1 cellular context compared by ENCODE assay signal in genomic region chr13:33676700-33677048, GRCh38.
TF ChIP-seq lines count a peak whose summit lies in the region.

No MANE protein-coding gene starts in this region.

TF ChIP-seq in HepG2, 621 proteins besides CTCF, POLR2A, EP300 and RAD21 (continued from another document and continues in another):
- TF ChIP-seq, protein P1, sequence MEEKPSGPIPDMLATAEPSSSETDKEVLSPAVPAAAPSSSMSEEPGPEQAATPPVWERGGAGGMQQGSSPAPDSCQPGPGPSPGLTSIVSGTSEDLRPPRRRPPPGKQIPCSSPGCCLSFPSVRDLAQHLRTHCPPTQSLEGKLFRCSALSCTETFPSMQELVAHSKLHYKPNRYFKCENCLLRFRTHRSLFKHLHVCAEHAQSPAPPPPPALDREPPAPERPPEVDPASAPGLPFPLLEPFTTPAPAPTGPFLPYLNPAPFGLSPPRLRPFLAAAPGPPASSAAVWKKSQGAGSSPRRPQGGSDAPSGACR (CRISPR knock-in tag; IDR thresholded peaks at IDR 0.05) = no peak
- TF ChIP-seq ESRRA (CRISPR knock-in tag; IDR thresholded peaks at IDR 0.05; ENCODE audit: low read depth) (no peak), RAD51 (IDR thresholded peaks at IDR 0.05; ENCODE audit: borderline replicate concordance) (no peak), RNF2 (conservative IDR thresholded peaks at IDR 0.05; ENCODE audit: low read depth) (no peak), IKZF1 (IDR thresholded peaks at IDR 0.05) (no peak), MBD4 (IDR thresholded peaks at IDR 0.05; ENCODE audit: borderline replicate concordance, low read length) (no peak), HNRNPUL1 (IDR thresholded peaks at IDR 0.05; ENCODE audit: low read depth, low read length) (no peak), ETV5 (CRISPR knock-in tag; IDR thresholded peaks at IDR 0.05; ENCODE audit: borderline replicate concordance) (no peak; the same call in 1 of the 2 replicates), SOX5 (CRISPR knock-in tag; IDR thresholded peaks at IDR 0.05; ENCODE audit: borderline replicate concordance) (peak; percentile 81; the same call in 1 of the 2 replicates), TEAD2 (CRISPR knock-in tag; IDR thresholded peaks at IDR 0.05) (no peak), ZNF790 (CRISPR knock-in tag; IDR thresholded peaks at IDR 0.05; ENCODE audit: borderline replicate concordance) (no peak), SCMH1 (CRISPR knock-in tag; IDR thresholded peaks at IDR 0.05; ENCODE audit: borderline replicate concordance) (no peak), NR3C1 (CRISPR knock-in tag; IDR thresholded peaks at IDR 0.05) (no peak), SRSF4 (IDR thresholded peaks at IDR 0.05; ENCODE audit: low read depth, low read length, poor library complexity, severe bottlenecking) (no peak), AKAP8 (CRISPR knock-in tag; IDR thresholded peaks at IDR 0.05) (no peak), ZNF446 (CRISPR knock-in tag; IDR thresholded peaks at IDR 0.05) (no peak), SAP130 (CRISPR knock-in tag; IDR thresholded peaks at IDR 0.05; ENCODE audit: low read depth) (peak; percentile 93), TBX3 (IDR thresholded peaks at IDR 0.05; ENCODE audit: borderline replicate concordance) (peak; percentile 73; the same call in 1 of the 2 replicates), MXD4 (CRISPR knock-in tag; IDR thresholded peaks at IDR 0.05) (0 out of 2 replicates have a peak, but pooled peaks have one; percentile 16), HNF1A (IDR thresholded peaks at IDR 0.05; ENCODE audit: low read depth) (no peak), HNF1A (CRISPR knock-in tag; IDR thresholded peaks at IDR 0.05; ENCODE audit: borderline replicate concordance) (no peak; the same call in 1 of the 2 replicates), CHCHD3 (CRISPR knock-in tag; IDR thresholded peaks at IDR 0.05) (no peak), NRL (CRISPR knock-in tag; IDR thresholded peaks at IDR 0.05; ENCODE audit: borderline replicate concordance) (no peak), ELF3 (CRISPR knock-in tag; IDR thresholded peaks at IDR 0.05) (peak; percentile 66), ZNF431 (CRISPR knock-in tag; IDR thresholded peaks at IDR 0.05; ENCODE audit: borderline replicate concordance, low read depth) (no peak), NR2F6 (IDR thresholded peaks at IDR 0.05) (no peak), NR2F6 (CRISPR knock-in tag; IDR thresholded peaks at IDR 0.05) (no peak)
- TF ChIP-seq, protein P2, sequence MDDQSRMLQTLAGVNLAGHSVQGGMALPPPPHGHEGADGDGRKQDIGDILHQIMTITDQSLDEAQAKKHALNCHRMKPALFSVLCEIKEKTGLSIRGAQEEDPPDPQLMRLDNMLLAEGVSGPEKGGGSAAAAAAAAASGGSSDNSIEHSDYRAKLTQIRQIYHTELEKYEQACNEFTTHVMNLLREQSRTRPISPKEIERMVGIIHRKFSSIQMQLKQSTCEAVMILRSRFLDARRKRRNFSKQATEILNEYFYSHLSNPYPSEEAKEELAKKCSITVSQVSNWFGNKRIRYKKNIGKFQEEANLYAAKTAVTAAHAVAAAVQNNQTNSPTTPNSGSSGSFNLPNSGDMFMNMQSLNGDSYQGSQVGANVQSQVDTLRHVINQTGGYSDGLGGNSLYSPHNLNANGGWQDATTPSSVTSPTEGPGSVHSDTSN (CRISPR knock-in tag; IDR thresholded peaks at IDR 0.05; ENCODE audit: borderline replicate concordance) = no peak
- TF ChIP-seq, protein P3, sequence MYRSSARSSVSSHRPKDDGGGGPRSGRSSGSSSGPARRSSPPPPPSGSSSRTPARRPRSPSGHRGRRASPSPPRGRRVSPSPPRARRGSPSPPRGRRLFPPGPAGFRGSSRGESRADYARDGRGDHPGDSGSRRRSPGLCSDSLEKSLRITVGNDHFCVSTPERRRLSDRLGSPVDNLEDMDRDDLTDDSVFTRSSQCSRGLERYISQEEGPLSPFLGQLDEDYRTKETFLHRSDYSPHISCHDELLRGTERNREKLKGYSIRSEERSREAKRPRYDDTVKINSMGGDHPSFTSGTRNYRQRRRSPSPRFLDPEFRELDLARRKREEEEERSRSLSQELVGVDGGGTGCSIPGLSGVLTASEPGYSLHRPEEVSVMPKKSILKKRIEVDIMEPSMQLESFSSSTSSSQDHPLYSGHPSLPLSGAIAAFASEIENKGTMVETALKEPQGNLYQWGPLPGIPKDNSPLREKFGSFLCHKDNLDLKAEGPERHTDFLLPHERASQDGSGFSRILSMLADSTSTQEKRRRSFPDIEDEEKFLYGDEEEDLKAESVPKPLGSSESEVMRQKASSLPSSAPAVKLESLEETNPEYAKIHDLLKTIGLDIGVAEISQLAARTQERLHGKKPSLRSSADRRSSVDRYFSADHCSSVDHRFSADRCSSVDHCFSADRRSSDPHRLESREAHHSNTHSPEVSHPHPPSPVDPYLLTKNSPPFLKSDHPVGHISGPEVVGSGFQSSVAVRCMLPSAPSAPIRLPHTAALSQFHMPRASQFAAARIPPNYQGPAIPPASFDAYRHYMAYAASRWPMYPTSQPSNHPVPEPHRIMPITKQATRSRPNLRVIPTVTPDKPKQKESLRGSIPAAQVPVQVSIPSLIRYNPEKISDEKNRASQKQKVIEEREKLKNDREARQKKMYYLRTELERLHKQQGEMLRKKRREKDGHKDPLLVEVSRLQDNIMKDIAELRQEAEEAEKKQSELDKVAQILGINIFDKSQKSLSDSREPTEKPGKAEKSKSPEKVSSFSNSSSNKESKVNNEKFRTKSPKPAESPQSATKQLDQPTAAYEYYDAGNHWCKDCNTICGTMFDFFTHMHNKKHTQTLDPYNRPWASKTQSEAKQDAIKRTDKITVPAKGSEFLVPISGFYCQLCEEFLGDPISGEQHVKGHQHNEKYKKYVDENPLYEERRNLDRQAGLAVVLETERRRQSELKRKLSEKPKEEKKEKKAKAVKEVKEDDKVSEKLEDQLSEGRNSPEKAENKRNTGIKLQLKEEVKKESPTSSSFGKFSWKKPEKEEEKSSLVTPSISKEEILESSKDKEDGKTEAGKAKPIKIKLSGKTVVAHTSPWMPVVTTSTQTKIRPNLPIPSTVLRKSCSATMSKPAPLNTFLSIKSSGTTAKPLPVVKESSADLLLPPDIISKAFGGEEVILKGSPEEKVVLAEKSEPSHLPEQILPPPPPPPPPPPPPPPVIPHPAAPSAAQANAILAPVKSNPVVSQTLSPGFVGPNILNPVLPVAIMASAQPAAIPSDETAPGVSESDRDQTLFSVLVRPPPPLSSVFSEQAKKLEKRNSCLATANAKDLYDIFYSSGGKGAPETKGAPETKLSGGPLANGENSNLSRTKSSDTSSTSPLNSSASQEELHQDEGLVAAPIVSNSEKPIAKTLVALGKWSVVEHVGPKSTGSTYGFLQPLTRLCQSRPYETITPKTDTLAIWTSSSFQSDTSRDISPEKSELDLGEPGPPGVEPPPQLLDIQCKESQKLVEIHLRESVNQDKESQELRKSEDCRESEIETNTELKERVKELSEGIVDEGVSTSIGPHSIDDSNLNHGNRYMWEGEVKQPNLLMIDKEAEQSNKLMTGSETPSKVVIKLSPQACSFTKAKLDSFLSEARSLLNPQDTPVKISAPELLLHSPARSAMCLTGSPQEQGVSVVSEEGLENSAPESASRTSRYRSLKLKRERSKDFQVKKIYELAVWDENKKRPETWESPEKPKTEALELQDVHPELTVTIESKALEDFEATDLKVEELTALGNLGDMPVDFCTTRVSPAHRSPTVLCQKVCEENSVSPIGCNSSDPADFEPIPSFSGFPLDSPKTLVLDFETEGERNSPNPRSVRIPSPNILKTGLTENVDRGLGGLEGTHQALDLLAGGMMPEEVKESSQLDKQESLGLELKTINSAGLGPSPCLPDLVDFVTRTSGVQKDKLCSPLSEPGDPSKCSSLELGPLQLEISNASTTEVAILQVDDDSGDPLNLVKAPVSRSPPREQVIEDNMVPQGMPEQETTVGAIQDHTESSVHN (CRISPR knock-in tag; IDR thresholded peaks at IDR 0.05) = no peak
- TF ChIP-seq, protein P4, sequence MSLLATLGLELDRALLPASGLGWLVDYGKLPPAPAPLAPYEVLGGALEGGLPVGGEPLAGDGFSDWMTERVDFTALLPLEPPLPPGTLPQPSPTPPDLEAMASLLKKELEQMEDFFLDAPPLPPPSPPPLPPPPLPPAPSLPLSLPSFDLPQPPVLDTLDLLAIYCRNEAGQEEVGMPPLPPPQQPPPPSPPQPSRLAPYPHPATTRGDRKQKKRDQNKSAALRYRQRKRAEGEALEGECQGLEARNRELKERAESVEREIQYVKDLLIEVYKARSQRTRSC (CRISPR knock-in tag; IDR thresholded peaks at IDR 0.05; ENCODE audit: low read depth) = no peak
- TF ChIP-seq, protein P5, sequence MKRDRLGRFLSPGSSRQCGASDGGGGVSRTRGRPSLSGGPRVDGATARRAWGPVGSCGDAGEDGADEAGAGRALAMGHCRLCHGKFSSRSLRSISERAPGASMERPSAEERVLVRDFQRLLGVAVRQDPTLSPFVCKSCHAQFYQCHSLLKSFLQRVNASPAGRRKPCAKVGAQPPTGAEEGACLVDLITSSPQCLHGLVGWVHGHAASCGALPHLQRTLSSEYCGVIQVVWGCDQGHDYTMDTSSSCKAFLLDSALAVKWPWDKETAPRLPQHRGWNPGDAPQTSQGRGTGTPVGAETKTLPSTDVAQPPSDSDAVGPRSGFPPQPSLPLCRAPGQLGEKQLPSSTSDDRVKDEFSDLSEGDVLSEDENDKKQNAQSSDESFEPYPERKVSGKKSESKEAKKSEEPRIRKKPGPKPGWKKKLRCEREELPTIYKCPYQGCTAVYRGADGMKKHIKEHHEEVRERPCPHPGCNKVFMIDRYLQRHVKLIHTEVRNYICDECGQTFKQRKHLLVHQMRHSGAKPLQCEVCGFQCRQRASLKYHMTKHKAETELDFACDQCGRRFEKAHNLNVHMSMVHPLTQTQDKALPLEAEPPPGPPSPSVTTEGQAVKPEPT (CRISPR knock-in tag; IDR thresholded peaks at IDR 0.05; ENCODE audit: low read depth) = no peak
- TF ChIP-seq, protein P6, sequence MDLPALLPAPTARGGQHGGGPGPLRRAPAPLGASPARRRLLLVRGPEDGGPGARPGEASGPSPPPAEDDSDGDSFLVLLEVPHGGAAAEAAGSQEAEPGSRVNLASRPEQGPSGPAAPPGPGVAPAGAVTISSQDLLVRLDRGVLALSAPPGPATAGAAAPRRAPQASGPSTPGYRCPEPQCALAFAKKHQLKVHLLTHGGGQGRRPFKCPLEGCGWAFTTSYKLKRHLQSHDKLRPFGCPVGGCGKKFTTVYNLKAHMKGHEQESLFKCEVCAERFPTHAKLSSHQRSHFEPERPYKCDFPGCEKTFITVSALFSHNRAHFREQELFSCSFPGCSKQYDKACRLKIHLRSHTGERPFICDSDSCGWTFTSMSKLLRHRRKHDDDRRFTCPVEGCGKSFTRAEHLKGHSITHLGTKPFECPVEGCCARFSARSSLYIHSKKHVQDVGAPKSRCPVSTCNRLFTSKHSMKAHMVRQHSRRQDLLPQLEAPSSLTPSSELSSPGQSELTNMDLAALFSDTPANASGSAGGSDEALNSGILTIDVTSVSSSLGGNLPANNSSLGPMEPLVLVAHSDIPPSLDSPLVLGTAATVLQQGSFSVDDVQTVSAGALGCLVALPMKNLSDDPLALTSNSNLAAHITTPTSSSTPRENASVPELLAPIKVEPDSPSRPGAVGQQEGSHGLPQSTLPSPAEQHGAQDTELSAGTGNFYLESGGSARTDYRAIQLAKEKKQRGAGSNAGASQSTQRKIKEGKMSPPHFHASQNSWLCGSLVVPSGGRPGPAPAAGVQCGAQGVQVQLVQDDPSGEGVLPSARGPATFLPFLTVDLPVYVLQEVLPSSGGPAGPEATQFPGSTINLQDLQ (CRISPR knock-in tag; IDR thresholded peaks at IDR 0.05) = no peak
- TF ChIP-seq, protein P7, sequence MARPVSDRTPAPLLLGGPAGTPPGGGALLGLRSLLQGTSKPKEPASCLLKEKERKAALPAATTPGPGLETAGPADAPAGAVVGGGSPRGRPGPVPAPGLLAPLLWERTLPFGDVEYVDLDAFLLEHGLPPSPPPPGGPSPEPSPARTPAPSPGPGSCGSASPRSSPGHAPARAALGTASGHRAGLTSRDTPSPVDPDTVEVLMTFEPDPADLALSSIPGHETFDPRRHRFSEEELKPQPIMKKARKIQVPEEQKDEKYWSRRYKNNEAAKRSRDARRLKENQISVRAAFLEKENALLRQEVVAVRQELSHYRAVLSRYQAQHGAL (CRISPR knock-in tag; IDR thresholded peaks at IDR 0.05; ENCODE audit: not compliant biosample characterization) = no peak
- TF ChIP-seq, protein P8, sequence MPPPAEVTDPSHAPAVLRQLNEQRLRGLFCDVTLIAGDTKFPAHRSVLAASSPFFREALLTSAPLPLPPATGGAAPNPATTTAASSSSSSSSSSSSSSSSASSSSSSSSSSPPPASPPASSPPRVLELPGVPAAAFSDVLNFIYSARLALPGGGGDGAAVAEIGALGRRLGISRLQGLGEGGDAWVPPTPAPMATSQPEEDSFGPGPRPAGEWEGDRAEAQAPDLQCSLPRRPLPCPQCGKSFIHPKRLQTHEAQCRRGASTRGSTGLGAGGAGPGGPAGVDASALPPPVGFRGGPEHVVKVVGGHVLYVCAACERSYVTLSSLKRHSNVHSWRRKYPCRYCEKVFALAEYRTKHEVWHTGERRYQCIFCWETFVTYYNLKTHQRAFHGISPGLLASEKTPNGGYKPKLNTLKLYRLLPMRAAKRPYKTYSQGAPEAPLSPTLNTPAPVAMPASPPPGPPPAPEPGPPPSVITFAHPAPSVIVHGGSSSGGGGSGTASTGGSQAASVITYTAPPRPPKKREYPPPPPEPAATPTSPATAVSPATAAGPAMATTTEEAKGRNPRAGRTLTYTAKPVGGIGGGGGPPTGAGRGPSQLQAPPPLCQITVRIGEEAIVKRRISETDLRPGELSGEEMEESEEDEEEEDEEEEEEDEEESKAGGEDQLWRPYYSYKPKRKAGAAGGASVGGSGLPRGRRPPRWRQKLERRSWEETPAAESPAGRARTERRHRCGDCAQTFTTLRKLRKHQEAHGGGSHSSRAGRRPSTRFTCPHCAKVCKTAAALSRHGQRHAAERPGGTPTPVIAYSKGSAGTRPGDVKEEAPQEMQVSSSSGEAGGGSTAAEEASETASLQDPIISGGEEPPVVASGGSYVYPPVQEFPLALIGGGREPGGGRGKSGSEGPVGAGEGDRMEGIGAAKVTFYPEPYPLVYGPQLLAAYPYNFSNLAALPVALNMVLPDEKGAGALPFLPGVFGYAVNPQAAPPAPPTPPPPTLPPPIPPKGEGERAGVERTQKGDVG (CRISPR knock-in tag; IDR thresholded peaks at IDR 0.05; ENCODE audit: borderline replicate concordance) = no peak
